13 cellular contexts compared by ENCODE assay signal in the genomic region with DNA sequence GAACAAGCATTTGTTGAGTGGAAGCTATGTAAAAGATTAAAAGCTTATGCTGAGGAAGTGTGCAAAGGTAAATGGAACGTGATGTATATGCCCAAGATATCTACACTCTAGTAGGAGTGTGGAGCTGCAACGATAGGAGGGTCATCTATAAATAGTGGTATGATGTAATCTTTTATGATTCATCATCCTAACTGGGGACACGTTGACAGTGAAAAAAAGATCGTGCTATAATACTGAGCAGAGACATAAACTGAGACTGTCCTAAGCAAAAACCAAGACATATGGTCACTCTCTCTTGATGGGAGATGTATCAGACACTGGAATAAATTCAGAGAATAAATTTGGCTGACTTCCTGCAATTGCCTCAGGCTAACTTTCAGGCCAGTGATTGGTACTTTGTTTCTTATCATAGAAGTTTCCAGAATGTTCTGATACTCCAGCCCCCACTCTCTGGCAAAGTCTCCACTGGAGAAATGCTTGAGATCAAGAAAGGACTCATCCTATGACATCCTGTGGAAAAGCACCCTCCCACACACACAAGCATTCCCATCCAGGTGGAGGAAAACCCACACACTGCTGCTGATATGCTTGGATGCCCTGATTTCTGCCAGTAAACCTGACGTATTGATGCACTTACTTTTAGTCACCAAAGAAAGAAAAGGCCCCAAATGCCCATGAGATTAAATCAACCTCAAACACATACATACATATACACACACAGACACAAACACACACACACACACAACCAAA. TPM values are rescaled to one million over a fixed set of nuclear protein-coding genes. Genes with fewer than 3 reads are reported as not detected.
DNase-seq lines count a peak whose midpoint lies in the region; ATAC-seq and TF ChIP-seq lines count a peak whose summit lies in the region.
"Had no signal": no experiment of that assay in that cellular context is flagged by ENCODE, and none has a peak within 500 bp of the region (broad histone marks: within the 10 kb centered on the region; RNA-seq: fewer than 3 reads in every experiment).

No MANE protein-coding gene starts in this region.

- DNase-seq in GM03348 (ENCODE audit: low spot score) (peak; percentile 7), MV-4-11 (lab: John Stamatoyannopoulos, UW) (peak; percentile 27), cardiac fibroblast (ENCODE audit: low read depth in 2 of 2) (peak; percentile 10 to 45), mucosa of descending colon (no peak), medulla oblongata (ENCODE audit: extremely low spot score) (no peak), NCI-H1092 treated with DMSO at 0.1 percent for 48 hours (lab: John Stamatoyannopoulos, UW) (no peak)
- DNase-seq: CD4-positive, CD25-positive, alpha-beta regulatory T cell; GDM1; NCI-H1694; NCI-H524 treated with DMSO at 0.1 percent for 48 hours had no signal

- no peak for TF ChIP-seq CTCF in cardiac fibroblast (IDR thresholded peaks at IDR 0.05; ENCODE audit: low read depth, low read length)
- TF ChIP-seq CTCF in mucosa of descending colon (IDR thresholded peaks at IDR 0.05), result no peak

- H3K9me3 ChIP-seq in mucosa of descending colon, result no peaks in the 10 kb centered on the region

- intact Hi-C loops in mucosa of descending colon (cut with DNase I, micrococcal nuclease), result no loop called here

- H3K4me1 ChIP-seq in mucosa of descending colon (ENCODE audit: low read depth), result no peaks in the 10 kb centered on the region

- no peak overlapping the region for H3K4me3 ChIP-seq in cardiac fibroblast (replicated peaks in 1 of 2; ENCODE audit: low read depth in 2 of 2, low read length in 2 of 2)
- H3K4me3 ChIP-seq in mucosa of descending colon, result no peak overlapping the region

- ATAC-seq in mucosa of descending colon (peak; percentile 78), HG03439 (IDR thresholded peaks at IDR 0.05; ENCODE audit: unreplicated experiment) (no peak), HG02852 (IDR thresholded peaks at IDR 0.05; ENCODE audit: unreplicated experiment) (no peak)

- H3K36me3 ChIP-seq in mucosa of descending colon (ENCODE audit: low read depth), result no peaks in the 10 kb centered on the region

RNA-seq across cellular contexts. Expression of gene SLC5A12, which starts 9.0 kb away (rescaled TPM):
- under 1 TPM; 0.13 to 0.58 (median 0.22) TPM for total RNA-seq in mucosa of descending colon
- total RNA-seq: CD4-positive, CD25-positive, alpha-beta regulatory T cell; kidney epithelial cell had no signal

Comparison
In these comparisons a context has a peak if more than half of its experiments do, and no peak if none do; other contexts are left out.
1. DNase-seq: peak in GM03348 (single experiment), MV-4-11 (single experiment) and cardiac fibroblast (2 of 2); none in mucosa of descending colon (0 of 3), medulla oblongata (single experiment) and NCI-H1092 treated with DMSO at 0.1 percent for 48 hours (single experiment).